In the genomic region with DNA sequence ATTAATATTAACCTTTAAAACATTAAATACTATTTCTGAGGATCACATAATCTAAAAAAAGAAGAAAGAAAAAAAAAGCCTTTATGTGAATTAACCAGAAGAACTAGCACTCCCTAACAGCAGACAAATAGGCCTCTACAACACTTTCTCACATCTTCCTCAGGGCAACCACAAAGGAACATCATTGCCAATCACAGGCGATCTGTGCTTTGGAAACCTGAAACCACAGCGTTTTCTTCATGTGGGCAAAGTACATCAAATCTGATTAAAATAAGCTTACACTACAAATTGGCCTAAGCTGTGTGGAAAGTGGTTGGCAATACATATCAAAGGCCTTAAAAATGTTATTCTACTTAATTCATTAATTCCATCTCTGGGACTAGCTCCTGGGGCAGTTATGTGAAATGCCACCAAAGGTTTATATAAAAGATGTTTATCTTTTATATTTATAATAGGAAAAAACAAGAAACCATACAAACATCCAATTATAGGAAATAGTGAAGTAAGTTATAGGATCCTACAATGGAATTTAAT, we compare ENCODE assay signal across 1 cellular context.
TF ChIP-seq lines count a peak whose summit lies in the region.

No MANE protein-coding gene starts in this region.

TF ChIP-seq in HEK293, 187 proteins besides CTCF, POLR2A, EP300 and RAD21 (continued from another document):
- TF ChIP-seq ZNF18 (tag by site-specific recombination; IDR thresholded peaks at IDR 0.05) (no peak), ZNF629 (tag by site-specific recombination; IDR thresholded peaks at IDR 0.05) (no peak), YY1 (tag by site-specific recombination; IDR thresholded peaks at IDR 0.05) (no peak), ZNF221 (tag by site-specific recombination; IDR thresholded peaks at IDR 0.05; ENCODE audit: borderline replicate concordance) (no peak), ZNF510 (tag by site-specific recombination; IDR thresholded peaks at IDR 0.05; ENCODE audit: insufficient replicate concordance) (no peak), MEIS1 (CRISPR knock-in tag; IDR thresholded peaks at IDR 0.05; ENCODE audit: borderline replicate concordance) (no peak), ZNF174 (tag by site-specific recombination; IDR thresholded peaks at IDR 0.05) (no peak), ZNF155 (tag by site-specific recombination; IDR thresholded peaks at IDR 0.05) (no peak), ZNF433 (tag by site-specific recombination; IDR thresholded peaks at IDR 0.05; ENCODE audit: low read depth) (no peak), ZNF202 (tag by site-specific recombination; IDR thresholded peaks at IDR 0.05; ENCODE audit: borderline replicate concordance) (no peak), ZNF677 (tag by site-specific recombination; IDR thresholded peaks at IDR 0.05) (no peak), TRIM28 (IDR thresholded peaks at IDR 0.05; ENCODE audit: borderline replicate concordance, low read length) (no peak), ZNF843 (tag by site-specific recombination; IDR thresholded peaks at IDR 0.05) (no peak), SP7 (tag by site-specific recombination; IDR thresholded peaks at IDR 0.05) (no peak), WT1 (tag by site-specific recombination; IDR thresholded peaks at IDR 0.05) (peak; percentile 41; the same call in 1 of the 2 replicates), ZNF626 (tag by site-specific recombination; IDR thresholded peaks at IDR 0.05) (no peak), ZNF184 (tag by site-specific recombination; IDR thresholded peaks at IDR 0.05) (no peak), ZNF266 (tag by site-specific recombination; IDR thresholded peaks at IDR 0.05; ENCODE audit: low read depth) (no peak), PRDM1 (tag by site-specific recombination; IDR thresholded peaks at IDR 0.05) (peak; percentile 29; the same call in 1 of the 2 replicates), ZNF223 (tag by site-specific recombination; IDR thresholded peaks at IDR 0.05) (no peak)
- TF ChIP-seq, protein P1, sequence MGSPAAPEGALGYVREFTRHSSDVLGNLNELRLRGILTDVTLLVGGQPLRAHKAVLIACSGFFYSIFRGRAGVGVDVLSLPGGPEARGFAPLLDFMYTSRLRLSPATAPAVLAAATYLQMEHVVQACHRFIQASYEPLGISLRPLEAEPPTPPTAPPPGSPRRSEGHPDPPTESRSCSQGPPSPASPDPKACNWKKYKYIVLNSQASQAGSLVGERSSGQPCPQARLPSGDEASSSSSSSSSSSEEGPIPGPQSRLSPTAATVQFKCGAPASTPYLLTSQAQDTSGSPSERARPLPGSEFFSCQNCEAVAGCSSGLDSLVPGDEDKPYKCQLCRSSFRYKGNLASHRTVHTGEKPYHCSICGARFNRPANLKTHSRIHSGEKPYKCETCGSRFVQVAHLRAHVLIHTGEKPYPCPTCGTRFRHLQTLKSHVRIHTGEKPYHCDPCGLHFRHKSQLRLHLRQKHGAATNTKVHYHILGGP (tag by site-specific recombination; IDR thresholded peaks at IDR 0.05), result no peak
- TF ChIP-seq, protein P2, sequence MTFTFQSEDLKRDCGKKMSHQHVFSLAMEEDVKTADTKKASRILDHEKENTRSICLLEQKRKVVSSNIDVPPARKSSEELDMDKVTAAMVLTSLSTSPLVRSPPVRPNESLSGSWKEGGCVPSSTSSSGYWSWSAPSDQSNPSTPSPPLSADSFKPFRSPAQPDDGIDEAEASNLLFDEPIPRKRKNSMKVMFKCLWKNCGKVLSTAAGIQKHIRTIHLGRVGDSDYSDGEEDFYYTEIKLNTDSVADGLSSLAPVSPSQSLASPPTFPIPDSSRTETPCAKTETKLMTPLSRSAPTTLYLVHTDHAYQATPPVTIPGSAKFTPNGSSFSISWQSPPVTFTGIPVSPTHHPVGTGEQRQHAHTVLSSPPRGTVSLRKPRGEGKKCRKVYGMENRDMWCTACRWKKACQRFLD (tag by site-specific recombination; IDR thresholded peaks at IDR 0.05), result no peak
